ENCODE assay signal across 30 cellular contexts in genomic region chr17:48028736-48029135, GRCh38. TPM values are rescaled to one million over a fixed set of nuclear protein-coding genes. Genes with fewer than 3 reads are reported as not detected.
"Had no signal": no experiment of that assay in that cellular context is flagged by ENCODE, and none has a peak within 500 bp of the region (broad histone marks: within the 10 kb centered on the region; RNA-seq: fewer than 3 reads in every experiment).

No MANE protein-coding gene starts in this region.

- H3K27ac ChIP-seq: hepatocyte, left lung, pancreas, prostate gland, skin epidermis, suprapubic skin, thoracic aorta, tibial artery, upper lobe of right lung had no signal

- H3K4me3 Mint-ChIP-seq: naive thymus-derived CD4-positive, alpha-beta T cell; natural killer cell treated with Interleukin-12 subunit alpha and Interleukin-12 subunit beta and Interleukin-15 and Interleukin-18, amount 100 ng/mL, for 72 hours; stimulated activated effector memory CD8-positive, alpha-beta T cell treated with anti-CD3 and anti-CD28 coated beads, Interleukin-12 subunit alpha, Interleukin-12 subunit beta, amount 100 ng/mL, for 72 hours; stimulated activated naive CD8-positive, alpha-beta T cell treated with anti-CD3 and anti-CD28 coated beads, Interleukin-15, Interleukin-2, amounts not matched to agents 100 ng/mL and 50 ng/mL, for 24 hours had no signal

- H3K36me3 ChIP-seq: left lung, pancreas, prostate gland, thoracic aorta, upper lobe of right lung had no signal

- H3K27me3 ChIP-seq: pancreas, suprapubic skin, tibial artery, upper lobe of right lung had no signal

- H3K9me3 ChIP-seq: left lung, mucosa of descending colon, pancreas, prostate gland, suprapubic skin, thoracic aorta, tibial artery, upper lobe of right lung had no signal

- H3K4me2 ChIP-seq: hepatocyte had no signal

- H3K27ac Mint-ChIP-seq: natural killer cell treated with Interleukin-12 subunit alpha and Interleukin-12 subunit beta and Interleukin-15 and Interleukin-18, amount 100 ng/mL, for 72 hours; stimulated activated effector memory CD8-positive, alpha-beta T cell treated with anti-CD3 and anti-CD28 coated beads, Interleukin-12 subunit alpha, Interleukin-12 subunit beta, amount 100 ng/mL, for 72 hours; stimulated activated naive CD8-positive, alpha-beta T cell treated with anti-CD3 and anti-CD28 coated beads, Interleukin-15, Interleukin-2, amounts not matched to agents 100 ng/mL and 50 ng/mL, for 24 hours had no signal

- FAIRE-seq: pancreas, urothelium cell line had no signal

- DNase-seq: islet precursor cell; left colon; left lung; mesendoderm; midbrain; naive thymus-derived CD4-positive, alpha-beta T cell; nucleus accumbens; pancreas; retina; right cardiac atrium; stimulated activated CD4-positive, alpha-beta T cell treated with anti-CD3 and anti-CD28 coated beads, Interleukin-12 subunit alpha, Interleukin-12 subunit beta, amount 100 ng/mL, for 4 hours; stimulated activated CD4-positive, alpha-beta T cell treated with anti-CD3 and anti-CD28 coated beads, Interleukin-15, amount 100 ng/mL, for 24 hours; stimulated activated CD4-positive, alpha-beta T cell treated with anti-CD3 and anti-CD28 coated beads, Interleukin-4, amount 100 ng/mL, for 24 hours; stimulated activated naive CD4-positive, alpha-beta T cell; tibial artery; trophoblast cell; upper lobe of right lung had no signal

- ATAC-seq: left colon; left lung; mucosa of descending colon; naive thymus-derived CD4-positive, alpha-beta T cell; natural killer cell treated with Interleukin-12 subunit alpha and Interleukin-12 subunit beta and Interleukin-15 and Interleukin-18, amount 100 ng/mL, for 72 hours; pancreas; right cardiac atrium; sciatic nerve; stimulated activated effector memory CD8-positive, alpha-beta T cell treated with anti-CD3 and anti-CD28 coated beads, Interleukin-12 subunit alpha, Interleukin-12 subunit beta, amount 100 ng/mL, for 72 hours; upper lobe of right lung had no signal

- H3K36me3 Mint-ChIP-seq: naive thymus-derived CD4-positive, alpha-beta T cell; natural killer cell treated with Interleukin-12 subunit alpha and Interleukin-12 subunit beta and Interleukin-15 and Interleukin-18, amount 100 ng/mL, for 72 hours had no signal

- H2AFZ ChIP-seq: hepatocyte had no signal

- H3K79me2 ChIP-seq: hepatocyte had no signal

- H3K9me3 Mint-ChIP-seq: natural killer cell treated with Interleukin-12 subunit alpha and Interleukin-12 subunit beta and Interleukin-15 and Interleukin-18, amount 100 ng/mL, for 72 hours; stimulated activated effector memory CD8-positive, alpha-beta T cell treated with anti-CD3 and anti-CD28 coated beads, Interleukin-12 subunit alpha, Interleukin-12 subunit beta, amount 100 ng/mL, for 72 hours; stimulated activated naive CD8-positive, alpha-beta T cell treated with anti-CD3 and anti-CD28 coated beads, Interleukin-15, Interleukin-2, amounts not matched to agents 100 ng/mL and 50 ng/mL, for 24 hours had no signal

- H3K4me3 ChIP-seq: hepatocyte, left lung, lung, mucosa of descending colon, pancreas, prostate gland, skin epidermis, suprapubic skin, thoracic aorta, tibial artery, upper lobe of right lung had no signal

- H3K27me3 Mint-ChIP-seq: natural killer cell treated with Interleukin-12 subunit alpha and Interleukin-12 subunit beta and Interleukin-15 and Interleukin-18, amount 100 ng/mL, for 72 hours had no signal

RNA-seq across cellular contexts. Expression of gene COPZ2, which starts 8.9 kb away (rescaled TPM):
- polyA plus RNA-seq: neural cell had no signal
